In the genomic region with DNA sequence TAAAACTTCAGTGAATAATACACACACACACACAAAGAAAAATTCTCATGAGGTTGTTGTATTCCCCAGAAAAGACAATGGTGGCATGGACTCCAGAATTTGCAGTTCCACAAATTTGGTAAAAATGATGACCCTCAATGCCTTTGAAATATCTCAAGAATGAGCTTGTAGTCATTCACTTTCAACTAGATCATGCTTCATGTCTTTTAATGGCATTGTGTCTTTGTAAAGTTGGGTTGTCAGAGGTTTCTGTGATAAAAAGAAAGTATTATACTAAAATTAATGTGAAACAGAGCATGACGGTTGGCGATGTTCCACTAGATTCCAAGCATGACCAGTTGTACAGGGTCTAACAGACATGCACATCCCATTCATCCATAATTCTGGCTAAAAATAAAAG, we compare ENCODE assay signal across 18 cellular contexts.
DNase-seq lines count a peak whose midpoint lies in the region; ATAC-seq lines count a peak whose summit lies in the region.
"Had no signal": no experiment of that assay in that cellular context is flagged by ENCODE, and none has a peak within 500 bp of the region (broad histone marks: within the 10 kb centered on the region; RNA-seq: fewer than 3 reads in every experiment).

No MANE protein-coding gene starts in this region.

- ATAC-seq in GM19324 (IDR thresholded peaks at IDR 0.05; ENCODE audit: low FRiP score, unreplicated experiment) = no peak
- ATAC-seq: A549; CD8-positive, alpha-beta T cell; GM12878 had no signal

- DNase-seq in COLO829 (ENCODE audit: low spot score) (peak; percentile 24), foreskin melanocyte (peak; percentile 96), renal cortical epithelial cell (ENCODE audit: low read depth) (peak; percentile 10), ecto neural progenitor cell (ENCODE audit: low spot score) (no peak), putamen (ENCODE audit: low spot score) (no peak)
- DNase-seq: AML-193; CD4-positive, alpha-beta T cell; CD8-positive, alpha-beta T cell; COR-L47; DMS 273 treated with DMSO at 0.1 percent for 48 hours; DMS153; DMS79; DND-41; EL; GDM1 had no signal

Comparison
In these comparisons a context has a peak if more than half of its experiments do, and no peak if none do; other contexts are left out.
1. DNase-seq: peak in COLO829 (single experiment), foreskin melanocyte (single experiment) and renal cortical epithelial cell (single experiment); none in ecto neural progenitor cell (single experiment) and putamen (single experiment).